ENCODE assay signal across 1 cellular context in the genomic region with DNA sequence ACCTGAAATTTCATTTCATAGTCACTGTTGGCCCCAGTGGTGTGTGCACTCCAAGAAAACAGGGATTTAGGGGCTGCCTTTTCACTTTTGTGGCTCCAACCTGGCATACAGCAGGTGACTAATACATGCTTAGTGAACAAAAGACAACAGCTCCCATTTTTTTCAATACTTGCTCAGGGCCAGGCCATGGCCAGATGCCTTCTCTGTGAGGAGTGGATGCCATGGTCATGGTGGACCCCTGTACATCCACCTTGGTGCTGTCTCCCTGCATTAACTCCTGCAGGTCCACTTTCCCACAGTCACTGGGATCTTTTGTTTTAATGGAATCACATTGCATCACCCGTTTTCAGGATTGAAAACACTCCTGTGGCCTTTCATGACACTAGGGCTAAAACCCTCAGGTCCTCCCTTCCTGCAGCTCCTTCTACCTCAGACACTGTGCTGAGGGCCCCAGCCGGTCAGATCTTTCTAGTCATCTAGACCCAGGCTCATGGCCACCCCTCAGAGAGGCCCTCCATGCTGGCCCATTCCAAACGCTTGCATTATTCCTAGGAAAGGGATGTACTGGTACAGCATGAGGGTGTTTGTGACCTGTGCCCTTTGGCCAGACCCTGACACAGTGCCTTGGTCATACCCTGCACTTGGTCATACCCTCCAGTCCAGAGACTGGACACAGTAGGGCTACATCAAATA.
TF ChIP-seq lines count a peak whose summit lies in the region.

No MANE protein-coding gene starts in this region.

TF ChIP-seq in GM12878, 131 proteins besides CTCF, POLR2A, EP300 and RAD21:
- TF ChIP-seq HDAC2 (IDR thresholded peaks at IDR 0.05) (no peak), SRF (IDR thresholded peaks at IDR 0.05; ENCODE audit: low read depth in 2 of 2, low read length in 2 of 2) (no peak), ETV6 (conservative IDR thresholded peaks at IDR 0.05 in 1 of 2, IDR thresholded peaks at IDR 0.05 in 1 of 2; ENCODE audit: borderline replicate concordance in 1 of 2, low read depth in 1 of 2) (no peak), ZZZ3 (IDR thresholded peaks at IDR 0.05; ENCODE audit: control insufficient read depth, insufficient read length, low read depth) (no peak), RAD51 (IDR thresholded peaks at IDR 0.05) (no peak)
- TF ChIP-seq, protein P1, sequence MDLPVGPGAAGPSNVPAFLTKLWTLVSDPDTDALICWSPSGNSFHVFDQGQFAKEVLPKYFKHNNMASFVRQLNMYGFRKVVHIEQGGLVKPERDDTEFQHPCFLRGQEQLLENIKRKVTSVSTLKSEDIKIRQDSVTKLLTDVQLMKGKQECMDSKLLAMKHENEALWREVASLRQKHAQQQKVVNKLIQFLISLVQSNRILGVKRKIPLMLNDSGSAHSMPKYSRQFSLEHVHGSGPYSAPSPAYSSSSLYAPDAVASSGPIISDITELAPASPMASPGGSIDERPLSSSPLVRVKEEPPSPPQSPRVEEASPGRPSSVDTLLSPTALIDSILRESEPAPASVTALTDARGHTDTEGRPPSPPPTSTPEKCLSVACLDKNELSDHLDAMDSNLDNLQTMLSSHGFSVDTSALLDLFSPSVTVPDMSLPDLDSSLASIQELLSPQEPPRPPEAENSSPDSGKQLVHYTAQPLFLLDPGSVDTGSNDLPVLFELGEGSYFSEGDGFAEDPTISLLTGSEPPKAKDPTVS (IDR thresholded peaks at IDR 0.05; ENCODE audit: low read depth, low read length) = no peak
TF ChIP-seq in GM12878: peak in this region for 0.
